In the genomic region with DNA sequence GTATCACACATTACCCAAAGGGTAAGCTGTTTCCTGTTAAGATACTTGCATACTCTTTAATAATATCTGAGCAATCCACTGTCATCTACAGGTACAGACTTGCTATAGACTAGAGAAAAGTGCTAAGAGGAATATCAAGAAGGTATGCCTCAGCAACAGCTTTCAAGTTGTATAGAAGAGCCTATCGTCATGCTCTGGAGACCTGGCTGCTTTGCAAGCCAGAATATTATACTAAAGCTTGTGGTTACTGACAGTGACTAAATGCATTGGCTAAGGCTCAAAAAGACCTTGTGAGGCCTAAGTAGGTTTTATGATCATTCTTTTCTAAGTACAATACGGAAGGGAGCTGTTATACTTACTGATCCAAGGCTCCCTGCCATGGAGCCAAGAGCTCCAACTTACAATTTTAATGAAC, we compare ENCODE assay signal across 8 cellular contexts. TPM values are rescaled to one million over a fixed set of nuclear protein-coding genes. Genes with fewer than 3 reads are reported as not detected.
DNase-seq lines count a peak whose midpoint lies in the region; ATAC-seq and TF ChIP-seq lines count a peak whose summit lies in the region.

No MANE protein-coding gene starts in this region.

- TF ChIP-seq CTCF in BJ (IDR thresholded peaks at IDR 0.05; ENCODE audit: insufficient read depth, low read depth, low read length) (no peak), glutamatergic neuron (IDR thresholded peaks at IDR 0.05; ENCODE audit: partially characterized antibody, unreplicated experiment) (no peak)

- H3K27ac Mint-ChIP-seq in glutamatergic neuron (ENCODE audit: unreplicated experiment) = no peak overlapping the region

- H3K9me3 ChIP-seq in SK-N-MC (ENCODE audit: low read depth, low read length) = no peaks in the 10 kb centered on the region

- DNase-seq in BJ (ENCODE audit: low read depth) (peak; percentile 71), SK-N-MC (ENCODE audit: low read depth, low spot score) (no peak), iris pigment epithelial cell (ENCODE audit: low read depth) (peak; percentile 89), globus pallidus (ENCODE audit: low spot score) (no peak), glutamatergic neuron (no peak)
- no peak for DNase-seq in stimulated activated CD4-positive, alpha-beta T cell treated with anti-CD3 and anti-CD28 coated beads, Interleukin-2, amount 100 ng/mL, for 24 hours

- H3K4me1 Mint-ChIP-seq in glutamatergic neuron (ENCODE audit: low read depth, unreplicated experiment) = no peaks in the 10 kb centered on the region

- no peaks in the 10 kb centered on the region for H3K27me3 ChIP-seq in BJ (ENCODE audit: control insufficient read depth, insufficient read depth, low read length)

- H3K27me3 Mint-ChIP-seq in glutamatergic neuron (ENCODE audit: unreplicated experiment) = no peaks in the 10 kb centered on the region

- no peaks in the 10 kb centered on the region for H3K36me3 ChIP-seq in BJ (ENCODE audit: control insufficient read depth, insufficient read depth, low read length)
- no peaks in the 10 kb centered on the region for H3K36me3 ChIP-seq in SK-N-MC (ENCODE audit: insufficient read depth, low read length)

- no peak overlapping the region for H3K9ac ChIP-seq in SK-N-MC (ENCODE audit: insufficient read length)

- peak overlapping the region; percentile 58; the same call in 1 of the 2 replicates for H3K27ac ChIP-seq in SK-N-MC

- CTCF ChIA-PET in BJ (lab: Yijun Ruan, JAX) = interaction anchor here (1.6 kb wide), 1 partner anchor 11 kb away, joined by 3 read pairs; no protein-coding TSS in a partner anchor

- peaks cover 2% of the 10 kb centered on the region for H3K9me3 Mint-ChIP-seq in glutamatergic neuron (ENCODE audit: unreplicated experiment)

- H3K36me3 Mint-ChIP-seq in glutamatergic neuron (ENCODE audit: unreplicated experiment) = no peaks in the 10 kb centered on the region

- ATAC-seq in GM19025 (IDR thresholded peaks at IDR 0.05; ENCODE audit: low read depth, unreplicated experiment) = peak; percentile 92
- ATAC-seq in HG03175 (IDR thresholded peaks at IDR 0.05; ENCODE audit: unreplicated experiment) = peak; percentile 97

- H3K4me3 ChIP-seq in BJ (ENCODE audit: low read depth, low read length) (no peak overlapping the region), SK-N-MC (peak overlapping the region; percentile 56)

- POLR2A ChIA-PET in BJ (lab: Charles Lee) = interaction anchor here (0.5 to 0.6 kb wide), 3 partner anchors 17 to 958 kb away, joined by 3 to 5 read pairs (median 3); no protein-coding TSS in a partner anchor

- H3K4me3 Mint-ChIP-seq in glutamatergic neuron (ENCODE audit: unreplicated experiment) = no peak overlapping the region

RNA-seq across cellular contexts. Expression of a gene that starts 11.3 kb away (rescaled TPM):
- polyA plus RNA-seq in BJ (2011; rRNA removed) = 70.7 and 121 TPM in 2 replicates
- 31.1 and 42.5 TPM in 2 replicates for polyA minus RNA-seq in BJ (2011; rRNA and poly(A)+ RNA removed)
- total RNA-seq in glutamatergic neuron (ENCODE audit: unreplicated experiment) = 48.9 TPM

Comparison
In these comparisons a context has a peak if more than half of its experiments do, and no peak if none do; other contexts are left out.
1. DNase-seq: peak in BJ (single experiment) and iris pigment epithelial cell (single experiment); none in SK-N-MC (single experiment), globus pallidus (single experiment), glutamatergic neuron (single experiment) and stimulated activated CD4-positive, alpha-beta T cell treated with anti-CD3 and anti-CD28 coated beads, Interleukin-2, amount 100 ng/mL, for 24 hours (0 of 2).